15 cellular contexts compared by ENCODE assay signal in the genomic region with DNA sequence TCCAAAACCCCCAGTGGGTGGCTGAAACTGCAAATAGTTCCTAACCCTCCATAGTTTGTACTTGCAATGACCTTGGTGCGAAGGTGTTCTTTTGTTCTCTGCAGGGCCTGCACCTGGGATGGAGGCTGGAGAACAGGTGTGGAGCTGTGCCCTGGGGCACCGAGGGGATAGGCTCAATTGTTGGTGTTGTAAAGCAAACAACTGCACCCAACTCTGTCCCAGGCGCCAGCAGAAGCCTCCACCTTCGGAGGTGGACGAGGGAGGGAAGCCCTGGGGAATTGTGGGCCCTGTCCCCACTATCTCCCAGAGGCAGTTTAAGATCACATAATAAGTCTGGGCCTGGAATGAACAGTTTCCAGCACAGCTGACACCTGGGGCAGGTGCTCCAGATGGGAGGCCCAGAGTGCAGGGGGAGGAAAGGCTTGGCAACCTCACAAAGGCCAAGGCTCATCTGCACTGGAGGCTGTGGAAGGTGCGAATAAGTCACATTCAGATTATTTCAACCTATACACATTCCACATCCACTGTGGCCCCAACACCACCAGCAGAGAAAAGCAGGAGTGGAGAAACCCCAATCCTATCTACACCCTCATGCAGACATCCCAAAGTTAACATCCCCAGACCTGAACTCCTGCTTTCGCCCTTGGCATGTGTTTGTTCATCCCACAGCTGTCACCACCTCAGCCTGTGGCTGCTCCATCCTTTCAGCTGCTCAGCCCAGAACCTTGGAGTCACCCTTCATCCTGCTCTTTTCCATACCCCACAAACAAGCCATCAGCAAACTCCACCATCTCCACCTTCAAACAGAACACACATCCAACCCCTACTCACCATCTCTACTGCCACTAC. TPM values are rescaled to one million over a fixed set of nuclear protein-coding genes. Genes with fewer than 3 reads are reported as not detected.
DNase-seq lines count a peak whose midpoint lies in the region; ATAC-seq, FAIRE-seq and TF ChIP-seq lines count a peak whose summit lies in the region.
"Had no signal": no experiment of that assay in that cellular context is flagged by ENCODE, and none has a peak within 500 bp of the region (broad histone marks: within the 10 kb centered on the region; RNA-seq: fewer than 3 reads in every experiment).

No MANE protein-coding gene starts in this region.

- no peaks in the 10 kb centered on the region for H3K36me3 ChIP-seq in kidney (ENCODE audit: control insufficient read depth in 1 of 2, insufficient read depth in 2 of 2, low read length in 2 of 2)

- ATAC-seq in GM19467 (IDR thresholded peaks at IDR 0.05; ENCODE audit: unreplicated experiment) = no peak
- ATAC-seq: foreskin keratinocyte, Panc1, T-helper 17 cell had no signal

- H3K4me3 ChIP-seq in kidney (ENCODE audit: low read length in 2 of 2) = no peak overlapping the region

- peak; percentile 99 for DNase-seq in DMS153 (lab: John Stamatoyannopoulos, UW)
- DNase-seq in NCI-H146 (lab: John Stamatoyannopoulos, UW) = peak; percentile 100
- DNase-seq in NCI-H748 treated with DMSO at 0.1 percent for 48 hours (lab: John Stamatoyannopoulos, UW) = peak; percentile 81
- DNase-seq in kidney = peak; percentile 39
- DNase-seq in GDM1 (lab: John Stamatoyannopoulos, UW) = no peak
- no peak for DNase-seq in stimulated activated CD4-positive, alpha-beta T cell treated with anti-CD3 and anti-CD28 coated beads, Interleukin-2, amount 100 ng/mL, for 24 hours
- DNase-seq in kidney glomerular epithelial cell (lab: John Stamatoyannopoulos, UW) = no peak
- DNase-seq: activated CD4-positive, alpha-beta T cell treated with anti-CD3 and anti-CD28 coated beads, Interleukin-2, amount 10 ng/mL, durations not matched to agents 7 days and 5 days; activated effector memory CD4-positive, alpha-beta T cell treated with Interleukin-2 at 50 U/mL for 16 hours; effector CD4-positive, alpha-beta T cell; foreskin keratinocyte; islet precursor cell; T-helper 17 cell had no signal

- FAIRE-seq in kidney (lab: Jason Lieb, UNC) = no peak

- intact Hi-C loops in kidney (cut with DNase I) = no loop called here

- no peak for TF ChIP-seq CTCF in kidney (IDR thresholded peaks at IDR 0.05; ENCODE audit: borderline replicate concordance, extremely low read depth, insufficient read depth)

- no peaks in the 10 kb centered on the region for H3K9me3 ChIP-seq in kidney (ENCODE audit: control insufficient read depth in 1 of 2, low read length in 2 of 2)

- H3K27ac ChIP-seq in kidney (ENCODE audit: low read depth in 2 of 2, low read length in 2 of 2) = no peak overlapping the region
- H3K27ac ChIP-seq: foreskin keratinocyte had no signal

- H3K4me1 ChIP-seq in kidney (ENCODE audit: control insufficient read depth in 1 of 2, insufficient read depth in 1 of 2, low read depth in 1 of 2, low read length in 2 of 2) = no peaks in the 10 kb centered on the region
- H3K4me1 ChIP-seq: foreskin keratinocyte had no signal

- no peak overlapping the region for H3K9ac ChIP-seq in kidney (ENCODE audit: low read length in 2 of 2)

RNA-seq across cellular contexts. Expression of a gene that starts 12.3 kb away (rescaled TPM):
- 17.3 TPM for total RNA-seq in kidney
- polyA plus RNA-seq in kidney (ENCODE audit: insufficient read depth, low read depth, low replicate concordance) = 5.5 TPM

RNA-seq across cellular contexts. Expression of a gene that starts 34.0 kb away (rescaled TPM):
- total RNA-seq in kidney = 12.2 TPM
- polyA plus RNA-seq in kidney (ENCODE audit: insufficient read depth, low read depth, low replicate concordance) = 53.6 TPM

Comparison
In these comparisons a context has a peak if more than half of its experiments do, and no peak if none do; other contexts are left out.
1. DNase-seq: peak in DMS153 (single experiment), NCI-H146 (single experiment), NCI-H748 treated with DMSO at 0.1 percent for 48 hours (single experiment) and kidney (single experiment); none in GDM1 (single experiment), stimulated activated CD4-positive, alpha-beta T cell treated with anti-CD3 and anti-CD28 coated beads, Interleukin-2, amount 100 ng/mL, for 24 hours (0 of 2) and kidney glomerular epithelial cell (single experiment).